Comparison of ENCODE assay signal across 8 cellular contexts in genomic region chrX:9464435-9465371, GRCh38. TPM values are rescaled to one million over a fixed set of nuclear protein-coding genes. Genes with fewer than 3 reads are reported as not detected.
A peak's percentile ranks its signal among the peaks of the same experiment; 100 is the strongest.
DNase-seq lines count a peak whose midpoint lies in the region; ATAC-seq, FAIRE-seq and TF ChIP-seq lines count a peak whose summit lies in the region.

TBL1X (plus strand) TSS chrX:9465058; CDS start chrX:9653587, 188,529 bp downstream.

- FAIRE-seq in D721Med (lab: Jason Lieb, UNC): no peak

- peaks cover 44% of the 10 kb centered on the region for H3K4me1 Mint-ChIP-seq in CD8-positive, alpha-beta T cell (ENCODE audit: low read depth)

- peaks cover 41% of the 10 kb centered on the region for H3K79me2 ChIP-seq in MM.1S (ENCODE audit: low read length)

- H3K4me2 ChIP-seq in MM.1S (ENCODE audit: low read depth, low read length): peak within 1 kb of the TSS; percentile 70; the same call in 1 of the 2 replicates

- H2AFZ ChIP-seq in MM.1S (ENCODE audit: low read length): 0 out of 2 replicates have a peak within 1 kb of the TSS, but pooled peaks have one; percentile 37

- H3K4me3 Mint-ChIP-seq in CD8-positive, alpha-beta T cell: peak within 1 kb of the TSS; percentile 83

- POLR2A ChIA-PET in CD8-positive, alpha-beta T cell (lab: Charles Lee): interaction anchor here (3.8 kb wide), 1 partner anchor 123 kb away, joined by 32 read pairs; no protein-coding TSS in a partner anchor

- TF ChIP-seq CTCF in CD8-positive, alpha-beta T cell (IDR thresholded peaks at IDR 0.05): no peak
- TF ChIP-seq CTCF in MM.1S (IDR thresholded peaks at IDR 0.05; ENCODE audit: low read length) (no peak), D721Med (IDR thresholded peaks at IDR 0.05; ENCODE audit: insufficient read depth, missing control alignments) (no peak)

- peak within 1 kb of the TSS; percentile 93 for H3K27ac Mint-ChIP-seq in CD8-positive, alpha-beta T cell

- peak within 1 kb of the TSS; percentile 60 for H3K4me3 ChIP-seq in CD8-positive, alpha-beta T cell (ENCODE audit: low read depth, low read length)
- peak within 1 kb of the TSS; percentile 57 for H3K4me3 ChIP-seq in MM.1S (ENCODE audit: low read length)

- peak within 1 kb of the TSS; percentile 63 for H3K27ac ChIP-seq in CD8-positive, alpha-beta T cell (ENCODE audit: low read depth, low read length)
- H3K27ac ChIP-seq in MM.1S (ENCODE audit: low read length) (peak within 1 kb of the TSS; percentile 91), layer of hippocampus (ENCODE audit: low read depth, low read length) (peak within 1 kb of the TSS; percentile 75)

- intact Hi-C loops in CD8-positive, alpha-beta T cell (cut with DNase I, micrococcal nuclease): loop anchor here (5.0 to 10.0 kb wide), 8 partner anchors 38 to 647 kb away; no protein-coding TSS in a partner anchor

- no peaks in the 10 kb centered on the region for H4K20me1 ChIP-seq in MM.1S (ENCODE audit: insufficient read depth, low read length)

- peaks cover 36% of the 10 kb centered on the region for H3K4me1 ChIP-seq in CD8-positive, alpha-beta T cell (ENCODE audit: insufficient read depth, low read length)
- peaks cover 25% of the 10 kb centered on the region for H3K4me1 ChIP-seq in MM.1S (ENCODE audit: low read length)

- H3K27me3 Mint-ChIP-seq in CD8-positive, alpha-beta T cell (ENCODE audit: low read depth): no peaks in the 10 kb centered on the region

- H3K9me2 ChIP-seq in MM.1S (replicated peaks; ENCODE audit: insufficient read depth, low read length): no peaks in the 10 kb centered on the region

- DNase-seq in CD8-positive, alpha-beta T cell: peak in 6 of 7 experiments; percentile 25 to 66 (median 44)
- DNase-seq in MM.1S (peak; percentile 57), cerebellum (ENCODE audit: low spot score) (peak; percentile 24), D721Med (ENCODE audit: insufficient read length, low spot score) (no peak)
- DNase-seq in activated CD4-positive, CD25-positive, alpha-beta regulatory T cell (lab: John Stamatoyannopoulos, UW): peak; percentile 12 to 27 (median 18)
- DNase-seq in stimulated activated CD4-positive, alpha-beta T cell treated with anti-CD3 and anti-CD28 coated beads, Interleukin-4, amount 100 ng/mL, for 1 hour: peak; percentile 60

- peak within 1 kb of the TSS; percentile 91 for H3K9ac ChIP-seq in MM.1S (ENCODE audit: low read length)

- H3F3A ChIP-seq in MM.1S (ENCODE audit: insufficient read depth, low read length): peaks cover 14% of the 10 kb centered on the region; the same call in 1 of the 2 replicates

- no peaks in the 10 kb centered on the region for H3K9me3 Mint-ChIP-seq in CD8-positive, alpha-beta T cell

- H3K9me3 ChIP-seq in CD8-positive, alpha-beta T cell (ENCODE audit: low read length): no peaks in the 10 kb centered on the region
- H3K9me3 ChIP-seq in MM.1S (replicated peaks; ENCODE audit: insufficient read depth, low read length): no peaks in the 10 kb centered on the region

- CTCF ChIA-PET in CD8-positive, alpha-beta T cell (lab: Charles Lee): interaction anchor here (0.9 to 1.0 kb wide), 2 partner anchors 14 to 123 kb away, joined by 3 read pairs; no protein-coding TSS in a partner anchor

- ATAC-seq in CD8-positive, alpha-beta T cell: peak; percentile 34
- peak; percentile 44 for ATAC-seq in GM21423 (IDR thresholded peaks at IDR 0.05; ENCODE audit: unreplicated experiment)

- no peaks in the 10 kb centered on the region for H3K27me3 ChIP-seq in CD8-positive, alpha-beta T cell (ENCODE audit: insufficient read depth, low read length)
- H3K27me3 ChIP-seq in MM.1S (replicated peaks; ENCODE audit: insufficient read depth, low read length) (no peaks in the 10 kb centered on the region), layer of hippocampus (ENCODE audit: control insufficient read depth, insufficient read depth, low read length) (no peaks in the 10 kb centered on the region)

- peaks cover 7% of the 10 kb centered on the region for H3K36me3 Mint-ChIP-seq in CD8-positive, alpha-beta T cell

- no peaks in the 10 kb centered on the region for H3K36me3 ChIP-seq in CD8-positive, alpha-beta T cell (ENCODE audit: insufficient read depth, low read length)
- H3K36me3 ChIP-seq in MM.1S (replicated peaks; ENCODE audit: insufficient read depth, low read length): no peaks in the 10 kb centered on the region

RNA-seq across cellular contexts. Expression of gene TBL1X, which starts in this region (rescaled TPM):
- total RNA-seq in CD8-positive, alpha-beta T cell: 10 to 100 TPM; 18.0 to 19.3 TPM
- total RNA-seq in cerebellum: 11.1 TPM
